In the genomic region with DNA sequence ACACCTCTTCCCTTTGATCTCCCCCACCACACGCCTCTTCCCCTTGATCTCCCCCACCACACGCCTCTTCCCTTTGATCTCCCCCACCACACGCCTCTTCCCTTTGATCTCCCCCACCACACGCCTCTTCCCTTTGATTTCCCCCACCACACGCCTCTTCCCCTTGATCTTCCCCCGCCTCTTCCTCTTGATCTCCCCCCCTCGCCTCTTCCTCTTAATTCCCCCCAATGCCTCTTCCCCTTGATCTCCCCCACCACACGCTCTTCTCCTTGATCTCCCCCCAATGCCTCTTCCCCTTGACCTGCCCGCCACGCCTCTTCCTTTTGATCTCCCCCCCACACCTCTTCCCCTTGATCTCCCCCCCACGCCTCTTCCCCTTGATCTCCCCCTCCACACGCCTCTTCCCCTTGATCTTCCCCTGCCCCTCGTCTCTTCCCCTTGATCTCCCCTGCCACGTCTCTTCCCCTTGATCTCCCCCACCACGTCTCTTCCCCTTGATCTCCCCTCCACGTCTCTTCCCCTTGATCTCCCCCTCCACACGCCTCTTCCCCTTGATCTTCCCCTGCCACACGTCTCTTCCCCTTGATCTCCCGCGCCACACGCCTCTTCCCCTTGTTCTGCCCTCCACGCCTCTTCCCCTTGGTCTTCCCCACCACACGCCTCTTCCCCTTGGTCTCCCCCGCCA, we compare ENCODE assay signal across 12 cellular contexts. TPM values are rescaled to one million over a fixed set of nuclear protein-coding genes. Genes with fewer than 3 reads are reported as not detected.
DNase-seq lines count a peak whose midpoint lies in the region; ATAC-seq and TF ChIP-seq lines count a peak whose summit lies in the region.
"Not testable (repeated sequence)": the region's sequence is repeated elsewhere in the genome, so short reads cannot be mapped to it uniquely, and the experiment has no call there.
"Had no signal": no experiment of that assay in that cellular context is flagged by ENCODE, and none has a peak within 500 bp of the region (broad histone marks: within the 10 kb centered on the region; RNA-seq: fewer than 3 reads in every experiment).

No MANE protein-coding gene starts in this region.

- not testable (repeated sequence) for H3K4me2 ChIP-seq in osteoblast (ENCODE audit: insufficient read depth, low read length)

- H3K36me3 Mint-ChIP-seq in CD8-positive, alpha-beta T cell; T-helper 17 cell (ENCODE audit: low read depth): not testable (repeated sequence)
- peaks cover 33% of the 10 kb centered on the region for H3K36me3 Mint-ChIP-seq in activated naive CD8-positive, alpha-beta T cell treated with anti-CD3 and anti-CD28 coated beads, Interleukin-2, amount 10 ng/mL, durations not matched to agents 7 days and 5 days

- TF ChIP-seq POLR2A in heart left ventricle (IDR thresholded peaks at IDR 0.05), result not testable (repeated sequence)

- H4K20me1 ChIP-seq in osteoblast (ENCODE audit: insufficient read depth, low read length), result peaks cover 23% of the 10 kb centered on the region

- peak overlapping the region; percentile 85 for H3K27ac Mint-ChIP-seq in CD8-positive, alpha-beta T cell
- H3K27ac Mint-ChIP-seq in T-helper 17 cell, result peak overlapping the region; percentile 49
- peak overlapping the region; percentile 83 for H3K27ac Mint-ChIP-seq in activated naive CD8-positive, alpha-beta T cell treated with anti-CD3 and anti-CD28 coated beads, Interleukin-2, amount 10 ng/mL, durations not matched to agents 7 days and 5 days

- H3K4me1 Mint-ChIP-seq in CD8-positive, alpha-beta T cell (ENCODE audit: low read depth), result peaks cover 38% of the 10 kb centered on the region
- H3K4me1 Mint-ChIP-seq in T-helper 17 cell, result peaks cover 20% of the 10 kb centered on the region
- peaks cover 14% of the 10 kb centered on the region for H3K4me1 Mint-ChIP-seq in activated naive CD8-positive, alpha-beta T cell treated with anti-CD3 and anti-CD28 coated beads, Interleukin-2, amount 10 ng/mL, durations not matched to agents 7 days and 5 days

- not testable (repeated sequence) for H3K4me3 Mint-ChIP-seq in CD8-positive, alpha-beta T cell; activated naive CD8-positive, alpha-beta T cell treated with anti-CD3 and anti-CD28 coated beads, Interleukin-2, amount 10 ng/mL, durations not matched to agents 7 days and 5 days
- peak overlapping the region; percentile 83 for H3K4me3 Mint-ChIP-seq in T-helper 17 cell

- H3K9me3 Mint-ChIP-seq in CD8-positive, alpha-beta T cell; activated naive CD8-positive, alpha-beta T cell treated with anti-CD3 and anti-CD28 coated beads, Interleukin-2, amount 10 ng/mL, durations not matched to agents 7 days and 5 days: not testable (repeated sequence)

- peaks cover 13% of the 10 kb centered on the region for H3K36me3 ChIP-seq in CD8-positive, alpha-beta T cell (ENCODE audit: insufficient read depth, low read length)
- H3K36me3 ChIP-seq in heart left ventricle, result peaks cover 0 to 16% (median 3%) of the 10 kb centered on the region in 9 donors
- H3K36me3 ChIP-seq in osteoblast (ENCODE audit: insufficient read depth, low read length), result peaks cover 18% of the 10 kb centered on the region
- not testable (repeated sequence) for H3K36me3 ChIP-seq in upper lobe of right lung

- intact Hi-C loops in CD8-positive, alpha-beta T cell (cut with DNase I, micrococcal nuclease), result loop anchor here (1.0 to 5.0 kb wide), 4 partner anchors 12 to 968 kb away; a partner anchor contains a TSS
- intact Hi-C loops in heart left ventricle (cut with DNase I); upper lobe of right lung (cut with DNase I): not testable (repeated sequence)

- not testable (repeated sequence) for H3K9me3 ChIP-seq in CD8-positive, alpha-beta T cell (ENCODE audit: low read length); T-helper 17 cell (ENCODE audit: control insufficient read depth, low read length, poor library complexity, severe bottlenecking); heart left ventricle; osteoblast (ENCODE audit: low read depth, low read length); upper lobe of right lung

- peak; percentile 13 for ATAC-seq in CD8-positive, alpha-beta T cell
- not testable (repeated sequence) for ATAC-seq in T-helper 17 cell; activated naive CD8-positive, alpha-beta T cell treated with anti-CD3 and anti-CD28 coated beads, Interleukin-2, amount 10 ng/mL, durations not matched to agents 7 days and 5 days (ENCODE audit: low read depth); heart left ventricle; upper lobe of right lung

- H3K27me3 Mint-ChIP-seq in CD8-positive, alpha-beta T cell (ENCODE audit: low read depth); T-helper 17 cell; activated naive CD8-positive, alpha-beta T cell treated with anti-CD3 and anti-CD28 coated beads, Interleukin-2, amount 10 ng/mL, durations not matched to agents 7 days and 5 days: not testable (repeated sequence)

- TF ChIP-seq CTCF in CD8-positive, alpha-beta T cell (IDR thresholded peaks at IDR 0.05); heart left ventricle (IDR thresholded peaks at IDR 0.05); osteoblast (IDR thresholded peaks at IDR 0.05; ENCODE audit: extremely low read depth, low read depth, low read length); upper lobe of right lung (IDR thresholded peaks at IDR 0.05): not testable (repeated sequence)

- DNase-seq in CD8-positive, alpha-beta T cell, result peak in 5 of 7 experiments; percentile 38 to 85 (median 64)
- DNase-seq in NOMO-1 treated with dmso at 0.1 percent for 144 hours (lab: John Stamatoyannopoulos, UW; ENCODE audit: unreplicated experiment) (peak; percentile 35), T-helper 17 cell (peak in 2 of 3 donors; percentile 3 to 43), heart left ventricle (peak in 3 of 5 donors; percentile 19 to 28 (median 20)), osteoblast (ENCODE audit: insufficient read length, low spot score, missing footprints) (peak; percentile 29), upper lobe of right lung (peak; percentile 17)
- DNase-seq in activated CD8-positive, alpha-beta memory T cell treated with anti-CD3 and anti-CD28 coated beads, Interleukin-2, amount 50 U/mL, for 4 hours, result peak; percentile 59
- peak; percentile 32 for DNase-seq in activated naive CD8-positive, alpha-beta T cell treated with anti-CD3 and anti-CD28 coated beads, Interleukin-2, amount 10 ng/mL, durations not matched to agents 7 days and 5 days

- not testable (repeated sequence) for H2AFZ ChIP-seq in osteoblast (ENCODE audit: low read length)

- WGBS in heart left ventricle, 4 donors, result 83 to 91% (median 88%) methylated on average over 21 to 24 of the region's 24 CpGs

- H3K4me1 ChIP-seq in CD8-positive, alpha-beta T cell (ENCODE audit: insufficient read depth, low read length), result peaks cover 47% of the 10 kb centered on the region
- H3K4me1 ChIP-seq in heart left ventricle (peaks cover 0 to 27% (median 11%) of the 10 kb centered on the region in 12 donors), upper lobe of right lung (peaks cover 11% of the 10 kb centered on the region)
- not testable (repeated sequence) for H3K4me1 ChIP-seq in osteoblast (ENCODE audit: insufficient read depth, low read length)

- H3K27me3 ChIP-seq in CD8-positive, alpha-beta T cell (ENCODE audit: insufficient read depth, low read length); heart left ventricle; osteoblast (ENCODE audit: insufficient read depth, low read length); upper lobe of right lung: not testable (repeated sequence)

- CTCF ChIA-PET in CD8-positive, alpha-beta T cell (lab: Charles Lee), result not testable (repeated sequence)

- POLR2A ChIA-PET in CD8-positive, alpha-beta T cell (lab: Charles Lee); activated naive CD8-positive, alpha-beta T cell treated with anti-CD3 and anti-CD28 coated beads, Interleukin-2, amount 10 ng/mL, durations not matched to agents 7 days and 5 days (lab: Charles Lee): not testable (repeated sequence)

- H3K27ac ChIP-seq in CD8-positive, alpha-beta T cell (ENCODE audit: low read depth, low read length); heart left ventricle; osteoblast (ENCODE audit: low read depth, low read length); upper lobe of right lung: not testable (repeated sequence)

- H3K4me3 ChIP-seq in CD8-positive, alpha-beta T cell (ENCODE audit: low read depth, low read length); heart left ventricle; osteoblast (ENCODE audit: insufficient read depth, low read length); upper lobe of right lung: not testable (repeated sequence)

- not testable (repeated sequence) for H3K79me2 ChIP-seq in osteoblast (ENCODE audit: insufficient read depth, low read length)

RNA-seq across cellular contexts. Expression of a gene that starts 8.5 kb away (rescaled TPM):
- total RNA-seq in CD8-positive, alpha-beta T cell, result 10 to 100 TPM; 82.8 to 87.2 TPM
- 10 to 100 TPM; 41.5 to 54.2 TPM for total RNA-seq in T-helper 17 cell
- total RNA-seq in activated naive CD8-positive, alpha-beta T cell treated with anti-CD3 and anti-CD28 coated beads, Interleukin-2, amount 10 ng/mL, durations not matched to agents 7 days and 5 days, result 10 to 100 TPM; 54.3 to 58.4 TPM
- 10 to 100 TPM in 8 of 9 donors, 1 to 10 TPM in 1; 7.5 to 21.0 (median 12.6) TPM for total RNA-seq in heart left ventricle
- 10 to 100 TPM; 17.3 to 22.1 TPM for polyA plus RNA-seq in heart left ventricle
- total RNA-seq in osteoblast, result 19.2 and 22.4 TPM in 2 replicates
- total RNA-seq in upper lobe of right lung, result 23.9 TPM

RNA-seq across cellular contexts. Expression of a gene that starts 9.5 kb away (rescaled TPM):
- total RNA-seq in CD8-positive, alpha-beta T cell, result not detected
- total RNA-seq in T-helper 17 cell (not detected), heart left ventricle (not detected), osteoblast (not detected in 2 replicates), upper lobe of right lung (not detected)
- not detected for total RNA-seq in activated naive CD8-positive, alpha-beta T cell treated with anti-CD3 and anti-CD28 coated beads, Interleukin-2, amount 10 ng/mL, durations not matched to agents 7 days and 5 days
- not detected for polyA plus RNA-seq in heart left ventricle
- total RNA-seq: activated CD8-positive, alpha-beta memory T cell treated with anti-CD3 and anti-CD28 coated beads, Interleukin-2, amount 10 ng/mL, durations not matched to agents 7 days and 5 days; activated T-helper 2 cell treated with anti-CD3 and anti-CD28 coated beads, Interferon-gamma antibody, Interleukin-2, Interleukin-4, amounts not matched to agents 10 μg/mL and 5 μg/mL and 100 μg/mL, durations not matched to agents 14 hours and 24 hours and 36 hours; epithelial cell of proximal tubule; ureter had no signal

RNA-seq across cellular contexts. Expression of a gene that starts 27.5 kb away (rescaled TPM):
- total RNA-seq in CD8-positive, alpha-beta T cell, result 1 to 10 TPM; 2.4 to 2.7 TPM
- total RNA-seq in T-helper 17 cell (1 to 10 TPM; 3.0 to 3.3 TPM), heart left ventricle (1 to 10 TPM in 8 of 9 donors, under 1 TPM in 1; 0.81 to 5.5 (median 2.7) TPM), osteoblast (0.36 and 0.88 TPM in 2 replicates), upper lobe of right lung (6.5 TPM)
- total RNA-seq in activated naive CD8-positive, alpha-beta T cell treated with anti-CD3 and anti-CD28 coated beads, Interleukin-2, amount 10 ng/mL, durations not matched to agents 7 days and 5 days, result 1 to 10 TPM; 2.8 to 3.7 TPM
- polyA plus RNA-seq in heart left ventricle, result 1 to 10 TPM in 1 of 2 donors, under 1 TPM in 1; 0.44 to 4.1 TPM

RNA-seq across cellular contexts. Expression of a gene that starts 27.7 kb away (rescaled TPM):
- total RNA-seq in CD8-positive, alpha-beta T cell, result 10 to 100 TPM in 1 of 2 experiments, 1 to 10 TPM in 1; 9.1 to 11.0 TPM
- total RNA-seq in T-helper 17 cell (10 to 100 TPM; 15.4 to 17.8 TPM), heart left ventricle (10 to 100 TPM in 2 of 9 donors, 1 to 10 TPM in 7; 4.1 to 12.9 (median 8.6) TPM), osteoblast (7.6 and 10.0 TPM in 2 replicates), upper lobe of right lung (27.3 TPM)
- total RNA-seq in activated naive CD8-positive, alpha-beta T cell treated with anti-CD3 and anti-CD28 coated beads, Interleukin-2, amount 10 ng/mL, durations not matched to agents 7 days and 5 days, result 10 to 100 TPM; 23.4 to 24.7 TPM
- 10 to 100 TPM in 1 of 2 donors, 1 to 10 TPM in 1; 5.6 to 15.2 TPM for polyA plus RNA-seq in heart left ventricle
